ENCODE assay signal across 11 cellular contexts in genomic region chr11:27839226-27839913, GRCh38.
A peak's percentile ranks its signal among the peaks of the same experiment; 100 is the strongest.
DNase-seq lines count a peak whose midpoint lies in the region; ATAC-seq, FAIRE-seq and TF ChIP-seq lines count a peak whose summit lies in the region.
"Had no signal": no experiment of that assay in that cellular context is flagged by ENCODE, and none has a peak within 500 bp of the region (broad histone marks: within the 10 kb centered on the region; RNA-seq: fewer than 3 reads in every experiment).

No MANE protein-coding gene starts in this region.

- no TSS peak for BruUV-seq in A673 (replicated peaks; lab: Mats Ljungman, UMichigan)
- no TSS peak for BruUV-seq in PC-3 (replicated peaks; lab: Mats Ljungman, UMichigan)

- no peaks in the 10 kb centered on the region for H3K79me2 ChIP-seq in PC-3 (ENCODE audit: low read length)

- no peaks in the 10 kb centered on the region for H4K20me1 ChIP-seq in PC-3 (ENCODE audit: low read length)

- peak; percentile 34 for ATAC-seq in GM18867 (IDR thresholded peaks at IDR 0.05; ENCODE audit: unreplicated experiment)
- ATAC-seq in PC-3, result no peak; the same call in 1 of the 2 replicates
- ATAC-seq in activated CD8-positive, alpha-beta T cell treated with anti-CD3 and anti-CD28 coated beads, Interleukin-2, amount 10 ng/mL, durations not matched to agents 7 days and 5 days, result no peak
- ATAC-seq in gastrocnemius medialis, result no peak

- no peak overlapping the region for H3K27ac Mint-ChIP-seq in activated CD8-positive, alpha-beta T cell treated with anti-CD3 and anti-CD28 coated beads, Interleukin-2, amount 10 ng/mL, durations not matched to agents 7 days and 5 days

- peak; percentile 79 for DNase-seq in A673 (ENCODE audit: low spot score)
- peak; percentile 52 for DNase-seq in PC-3
- DNase-seq in fibroblast of pulmonary artery (ENCODE audit: low read depth), result peak; percentile 43
- DNase-seq in activated CD8-positive, alpha-beta T cell treated with anti-CD3 and anti-CD28 coated beads, Interleukin-2, amount 10 ng/mL, durations not matched to agents 7 days and 5 days, result no peak
- DNase-seq in NCI-H774 (lab: John Stamatoyannopoulos, UW), result no peak
- no peak for DNase-seq in RCC 7860 (ENCODE audit: low spot score)
- DNase-seq in gastrocnemius medialis, result no peak
- DNase-seq: colonic mucosa, DMS153, NCI-H1436 had no signal

- no peaks in the 10 kb centered on the region for H3K9me2 ChIP-seq in PC-3 (replicated peaks; ENCODE audit: low read length)

- in situ Hi-C loops in gastrocnemius medialis (cut with MboI; ENCODE audit: low sequenced_read_pairs in 4 of 4), result no loop called here

- H3K9ac ChIP-seq in PC-3 (ENCODE audit: low read length), result no peak overlapping the region

- no peak for FAIRE-seq in RCC 7860 (lab: Jason Lieb, UNC)

- no peak for TF ChIP-seq POLR2A in gastrocnemius medialis (IDR thresholded peaks at IDR 0.05)

- no peak overlapping the region for H3K27ac ChIP-seq in A673 (ENCODE audit: low read depth, low read length, poor library complexity, severe bottlenecking)
- no peak overlapping the region for H3K27ac ChIP-seq in PC-3 (ENCODE audit: low read length)
- no peak overlapping the region for H3K27ac ChIP-seq in gastrocnemius medialis
- H3K27ac ChIP-seq: colonic mucosa had no signal

- H3K36me3 ChIP-seq in A673 (ENCODE audit: insufficient read depth, low read length, poor library complexity, severe bottlenecking), result no peaks in the 10 kb centered on the region
- H3K36me3 ChIP-seq in PC-3 (ENCODE audit: low read depth, low read length), result no peaks in the 10 kb centered on the region
- H3K36me3 ChIP-seq in gastrocnemius medialis, result no peaks in the 10 kb centered on the region
- H3K36me3 ChIP-seq: colonic mucosa had no signal

- peak overlapping the region; percentile 59 for H2AFZ ChIP-seq in PC-3 (ENCODE audit: low read length)

- H3K4me1 Mint-ChIP-seq in activated CD8-positive, alpha-beta T cell treated with anti-CD3 and anti-CD28 coated beads, Interleukin-2, amount 10 ng/mL, durations not matched to agents 7 days and 5 days (ENCODE audit: low read depth), result no peaks in the 10 kb centered on the region

- peaks cover 57% of the 10 kb centered on the region for H3K27me3 ChIP-seq in A673 (replicated peaks; ENCODE audit: insufficient read depth, low read depth, low read length, poor library complexity)
- no peaks in the 10 kb centered on the region for H3K27me3 ChIP-seq in PC-3 (ENCODE audit: low read length)
- H3K27me3 ChIP-seq in gastrocnemius medialis, result peaks cover 0 to 3% (median 0%) of the 10 kb centered on the region in 3 donors
- H3K27me3 ChIP-seq: colonic mucosa had no signal

- no peaks in the 10 kb centered on the region for H3K9me3 Mint-ChIP-seq in activated CD8-positive, alpha-beta T cell treated with anti-CD3 and anti-CD28 coated beads, Interleukin-2, amount 10 ng/mL, durations not matched to agents 7 days and 5 days (ENCODE audit: insufficient read depth)

- H3F3A ChIP-seq in PC-3 (ENCODE audit: low read length, unreplicated experiment), result no peaks in the 10 kb centered on the region

- H3K9me3 ChIP-seq in A673 (ENCODE audit: low read depth, low read length, poor library complexity, severe bottlenecking) (no peaks in the 10 kb centered on the region), PC-3 (ENCODE audit: low read length) (no peaks in the 10 kb centered on the region), gastrocnemius medialis (no peaks in the 10 kb centered on the region)
- H3K9me3 ChIP-seq: colonic mucosa had no signal

- H3K4me1 ChIP-seq in A673 (ENCODE audit: insufficient read depth, low read length, poor library complexity, severe bottlenecking), result no peaks in the 10 kb centered on the region
- H3K4me1 ChIP-seq in PC-3 (ENCODE audit: insufficient read depth, low read length), result no peaks in the 10 kb centered on the region
- H3K4me1 ChIP-seq in gastrocnemius medialis, result no peaks in the 10 kb centered on the region
- H3K4me1 ChIP-seq: colonic mucosa had no signal

- intact Hi-C loops in A673 (cut with micrococcal nuclease; ENCODE audit: unreplicated experiment) (loop anchor here (5.0 kb wide), 2 partner anchors 688 to 1318 kb away; no protein-coding TSS in a partner anchor), PC-3 (cut with micrococcal nuclease) (loop anchor here (5.0 kb wide), 1 partner anchor 122 kb away; no protein-coding TSS in a partner anchor), gastrocnemius medialis (cut with DNase I; ENCODE audit: low total_unique reads) (no loop called here)

- H3K4me3 ChIP-seq in A673 (ENCODE audit: low read depth, low read length, poor library complexity, severe bottlenecking), result no peak overlapping the region
- no peak overlapping the region for H3K4me3 ChIP-seq in PC-3 (ENCODE audit: low read length)
- no peak overlapping the region for H3K4me3 ChIP-seq in fibroblast of pulmonary artery (replicated peaks; ENCODE audit: low read depth, low read length)
- H3K4me3 ChIP-seq in gastrocnemius medialis, result no peak overlapping the region
- H3K4me3 ChIP-seq: colonic mucosa had no signal

- TF ChIP-seq CTCF in A673 (conservative IDR thresholded peaks at IDR 0.05; ENCODE audit: low read depth, low read length), result peak; percentile 88
- TF ChIP-seq CTCF in PC-3 (conservative IDR thresholded peaks at IDR 0.05; ENCODE audit: low read depth, low read length), result peak; percentile 75
- TF ChIP-seq CTCF in fibroblast of pulmonary artery (IDR thresholded peaks at IDR 0.05; ENCODE audit: low read length, missing control alignments), result peak; percentile 47
- no peak for TF ChIP-seq CTCF in gastrocnemius medialis (IDR thresholded peaks at IDR 0.05 in 4 of 5, conservative IDR thresholded peaks at IDR 0.05 in 1 of 5)

- CTCF ChIA-PET in A673 (lab: Charles Lee), result interaction anchor here (0.5 to 1.8 kb wide), 7 partner anchors 15 to 1320 kb away, joined by 3 to 6 read pairs (median 4); no protein-coding TSS in a partner anchor
- CTCF ChIA-PET in PC-3 (lab: Charles Lee), result no interaction called here
- CTCF ChIA-PET in activated CD8-positive, alpha-beta T cell treated with anti-CD3 and anti-CD28 coated beads, Interleukin-2, amount 10 ng/mL, durations not matched to agents 7 days and 5 days (lab: Charles Lee), result interaction anchor here (1.0 to 2.2 kb wide), 3 partner anchors 17 to 690 kb away, joined by 3 to 8 read pairs (median 3); no protein-coding TSS in a partner anchor

- H3K4me2 ChIP-seq in PC-3 (ENCODE audit: low read length), result no peak overlapping the region; the same call in 1 of the 2 replicates

- H3K36me3 Mint-ChIP-seq in activated CD8-positive, alpha-beta T cell treated with anti-CD3 and anti-CD28 coated beads, Interleukin-2, amount 10 ng/mL, durations not matched to agents 7 days and 5 days (ENCODE audit: low read depth), result no peaks in the 10 kb centered on the region

- no peaks in the 10 kb centered on the region for H3K27me3 Mint-ChIP-seq in activated CD8-positive, alpha-beta T cell treated with anti-CD3 and anti-CD28 coated beads, Interleukin-2, amount 10 ng/mL, durations not matched to agents 7 days and 5 days (ENCODE audit: low read depth)

- no peak overlapping the region for H3K4me3 Mint-ChIP-seq in activated CD8-positive, alpha-beta T cell treated with anti-CD3 and anti-CD28 coated beads, Interleukin-2, amount 10 ng/mL, durations not matched to agents 7 days and 5 days

- POLR2A ChIA-PET in A673 (lab: Charles Lee; ENCODE audit: low non-redundant PET), result interaction anchor here (1.1 kb wide), 1 partner anchor 626 kb away, joined by 4 read pairs; no protein-coding TSS in a partner anchor
- POLR2A ChIA-PET in PC-3 (lab: Charles Lee; ENCODE audit: unreplicated experiment), result no interaction called here
- POLR2A ChIA-PET in activated CD8-positive, alpha-beta T cell treated with anti-CD3 and anti-CD28 coated beads, Interleukin-2, amount 10 ng/mL, durations not matched to agents 7 days and 5 days (lab: Charles Lee), result no interaction called here

Comparison
In these comparisons a context has a peak if more than half of its experiments do, and no peak if none do; other contexts are left out.
1. DNase-seq: peak in A673 (single experiment), PC-3 (single experiment) and fibroblast of pulmonary artery (single experiment); none in activated CD8-positive, alpha-beta T cell treated with anti-CD3 and anti-CD28 coated beads, Interleukin-2, amount 10 ng/mL, durations not matched to agents 7 days and 5 days (single experiment), NCI-H774 (single experiment), RCC 7860 (single experiment) and gastrocnemius medialis (0 of 2).
2. CTCF ChIP-seq: peak in A673 (single experiment), PC-3 (single experiment) and fibroblast of pulmonary artery (single experiment); none in gastrocnemius medialis (0 of 5).